Comparison of ENCODE assay signal across 8 cellular contexts in the genomic region with DNA sequence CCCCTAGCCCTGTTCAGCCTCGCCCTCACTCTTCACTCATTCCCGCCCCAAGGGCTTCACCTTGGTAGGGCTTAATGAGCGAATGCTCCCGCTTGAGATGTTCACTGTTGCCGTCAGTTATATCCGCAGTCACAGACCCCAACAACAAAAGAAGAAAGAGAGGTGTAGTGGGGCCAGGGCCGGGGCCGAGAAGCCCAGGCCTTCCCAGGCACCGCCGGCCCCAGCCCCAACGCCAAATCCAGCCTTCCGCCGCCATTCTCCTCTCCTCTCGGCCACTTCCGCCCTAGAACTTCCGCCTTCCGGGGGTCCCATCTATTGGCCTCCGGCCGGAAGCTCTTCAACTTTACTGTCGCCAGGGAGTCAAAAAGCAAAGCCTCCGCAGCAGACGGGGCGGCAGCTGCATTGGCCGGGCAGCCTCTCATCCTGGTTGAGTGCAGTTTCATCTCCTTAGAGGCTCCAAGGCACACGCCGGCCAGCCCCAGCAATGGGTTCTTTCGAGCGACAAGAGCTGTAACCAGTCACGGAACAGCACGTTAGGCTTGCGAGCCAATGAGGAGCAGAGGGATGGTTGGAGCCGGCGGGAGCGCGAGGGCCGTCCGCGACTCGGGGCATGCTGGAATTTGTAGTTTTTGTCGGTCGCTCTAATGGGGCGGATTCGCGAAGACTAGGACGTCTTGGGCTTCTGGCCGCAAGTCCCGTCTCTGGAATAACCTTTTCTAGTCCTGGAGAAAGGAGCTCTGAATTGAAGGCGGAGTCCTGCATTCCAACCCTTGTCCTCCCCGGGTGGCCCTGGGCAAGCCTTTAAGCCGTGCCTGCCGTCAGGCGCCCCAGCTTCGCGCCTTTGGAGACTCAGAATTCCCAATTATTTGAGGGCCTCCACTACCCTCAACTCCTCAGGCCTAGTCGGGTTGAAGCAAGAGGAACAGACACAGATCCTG.
DNase-seq lines count a peak whose midpoint lies in the region; ATAC-seq and TF ChIP-seq lines count a peak whose summit lies in the region.

TSS of gene LMAN2 (minus strand) at position 277 of the 938 bp plus-strand sequence. CDS start at position 256, 21 bp downstream.

- in situ Hi-C loops in GM18951 (cut with MboI; ENCODE audit: low sequenced_read_pairs, unreplicated experiment), result no loop called here

- TF ChIP-seq POLR2A in GM18951 (IDR thresholded peaks at IDR 0.05; ENCODE audit: extremely low read depth, insufficient read depth, insufficient read length), result peak; percentile 84

- peak; percentile 95 for ATAC-seq in HG03280 (IDR thresholded peaks at IDR 0.05; ENCODE audit: unreplicated experiment)

- peak; percentile 98 for DNase-seq in AG08395 (ENCODE audit: low spot score)
- DNase-seq in NCI-H345 treated with DMSO at 0.1 percent for 48 hours (lab: John Stamatoyannopoulos, UW; ENCODE audit: unreplicated experiment), result peak; percentile 96
- DNase-seq in activated CD4-positive, CD25-positive, alpha-beta regulatory T cell (lab: John Stamatoyannopoulos, UW), result peak; percentile 82 to 85 (median 84)
- DNase-seq in central memory CD4-positive, alpha-beta T cell, result peak; percentile 93
- DNase-seq in islet precursor cell, result peak; percentile 97
- DNase-seq in stimulated activated CD4-positive, alpha-beta T cell treated with anti-CD3 and anti-CD28 coated beads, Interleukin-12 subunit alpha, Interleukin-12 subunit beta, amount 100 ng/mL, for 48 hours (ENCODE audit: low read depth in 2 of 3, low spot score in 1 of 3), result peak; percentile 84 to 90 (median 87)

Comparison
In these comparisons a context has a peak if more than half of its experiments do, and no peak if none do; other contexts are left out.
1. Peak in every context shown above with its lines: DNase-seq and ATAC-seq.